Comparison of ENCODE assay signal across 1 cellular context in genomic region chr20:9808166-9808565, GRCh38.
TF ChIP-seq lines count a peak whose summit lies in the region.

No MANE protein-coding gene starts in this region.

TF ChIP-seq in HepG2, 621 proteins besides CTCF, POLR2A, EP300 and RAD21 (continued from another document):
- TF ChIP-seq ZUFSP (CRISPR knock-in tag; IDR thresholded peaks at IDR 0.05; ENCODE audit: borderline replicate concordance) (no peak), ZFP36L2 (CRISPR knock-in tag; IDR thresholded peaks at IDR 0.05) (no peak), ZNF770 (CRISPR knock-in tag; IDR thresholded peaks at IDR 0.05) (no peak), ZNF777 (CRISPR knock-in tag; IDR thresholded peaks at IDR 0.05) (no peak), TRIM22 (IDR thresholded peaks at IDR 0.05) (no peak), SSRP1 (CRISPR knock-in tag; IDR thresholded peaks at IDR 0.05) (no peak), PHB2 (IDR thresholded peaks at IDR 0.05; ENCODE audit: partially characterized antibody) (no peak), ZNF451 (CRISPR knock-in tag; IDR thresholded peaks at IDR 0.05) (no peak)
